8 cellular contexts compared by ENCODE assay signal in the genomic region with DNA sequence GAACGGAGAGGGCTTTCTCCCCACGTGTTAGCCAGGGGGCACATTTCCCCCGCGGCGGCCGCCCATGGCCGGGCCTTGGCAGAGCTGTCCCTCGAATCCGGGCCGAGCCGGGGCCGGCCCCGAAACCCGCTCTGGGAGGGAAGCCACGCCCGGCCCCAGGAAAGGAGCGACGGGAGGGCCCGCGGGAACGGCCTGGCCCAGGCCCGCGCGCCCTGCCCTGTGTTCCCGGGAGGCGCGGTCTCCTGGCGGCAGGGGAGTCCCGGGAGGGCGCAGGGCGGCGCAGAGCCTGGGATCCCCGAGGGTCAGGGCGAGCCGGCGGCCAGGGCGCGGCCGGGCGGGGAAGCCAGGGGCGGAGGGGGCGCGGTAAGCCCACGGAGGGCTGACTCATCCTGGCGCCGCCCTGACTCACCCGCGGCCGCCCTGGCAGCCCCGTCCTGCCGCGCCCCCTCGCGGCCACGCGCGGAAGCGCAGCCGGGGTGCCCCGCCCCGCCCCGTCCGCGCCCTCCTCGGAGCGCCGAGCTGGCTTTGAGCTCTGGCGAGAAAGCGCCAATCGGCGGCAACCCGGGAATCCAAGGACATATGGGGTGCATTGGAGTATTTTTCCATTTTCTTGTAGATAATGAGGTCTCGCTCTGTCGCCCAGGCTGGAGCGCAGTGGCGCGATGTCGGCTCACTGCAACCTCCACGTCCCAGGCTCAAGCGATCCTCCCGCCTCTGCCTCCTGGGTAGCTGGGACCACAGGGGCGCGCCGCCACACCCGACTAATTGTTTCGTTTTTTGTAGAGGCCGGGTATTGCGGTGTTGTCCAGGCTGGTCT. TPM values are rescaled to one million over a fixed set of nuclear protein-coding genes. Genes with fewer than 3 reads are reported as not detected.
DNase-seq lines count a peak whose midpoint lies in the region; ATAC-seq and TF ChIP-seq lines count a peak whose summit lies in the region.

No MANE protein-coding gene starts in this region.

- ATAC-seq in HG02943 (IDR thresholded peaks at IDR 0.05; ENCODE audit: low read depth, unreplicated experiment): peak; percentile 49

- TF ChIP-seq CTCF in dorsolateral prefrontal cortex (IDR thresholded peaks at IDR 0.05 in 54 of 56, conservative IDR thresholded peaks at IDR 0.05 in 2 of 56; ENCODE audit: low read depth in 1 of 56, partially characterized antibody in 56 of 56) (peak; percentile 39 to 99 (median 86)), lower leg skin (IDR thresholded peaks at IDR 0.05) (no peak)

- DNase-seq in SIG-M5 treated with dmso at 0.1 percent for 504 hours (lab: John Stamatoyannopoulos, UW; ENCODE audit: unreplicated experiment) (peak; percentile 70), SIG-M5 (lab: John Stamatoyannopoulos, UW) (no peak), NCI-H2196 treated with DMSO at 0.1 percent for 48 hours (lab: John Stamatoyannopoulos, UW; ENCODE audit: unreplicated experiment) (peak; percentile 39), dorsolateral prefrontal cortex (peak; percentile 19 to 89 (median 62)), lower leg skin (ENCODE audit: low spot score in 2 of 2) (peak; percentile 82 to 97)
- peak; percentile 82 to 85 for DNase-seq in activated CD4-positive, alpha-beta T cell treated with anti-CD3 and anti-CD28 coated beads, Interleukin-2, amount 50 U/mL, for 48 hours
- DNase-seq in stimulated activated CD4-positive, alpha-beta T cell treated with anti-CD3 and anti-CD28 coated beads, Interleukin-4, amount 100 ng/mL, for 24 hours: peak; percentile 79

- 9 to 19% methylated on average over 29 to 62 of the region's 88 CpGs for WGBS in lower leg skin, 2 donors

- peaks cover 0 to 4% (median 0%) of the 10 kb centered on the region in 45 donors for H3K27me3 ChIP-seq in dorsolateral prefrontal cortex

- intact Hi-C loops in dorsolateral prefrontal cortex (cut with DNase I): loop anchor here (1.0 to 5.0 kb wide), 4 partner anchors 46 to 216 kb away; no protein-coding TSS in a partner anchor
- intact Hi-C loops in lower leg skin (cut with DNase I; ENCODE audit: low total_unique reads): no loop called here

- peak overlapping the region in 55 of 59 donors; percentile 23 to 90 (median 77) for H3K27ac ChIP-seq in dorsolateral prefrontal cortex

- H3K4me3 ChIP-seq in dorsolateral prefrontal cortex: peak overlapping the region; percentile 44 to 81 (median 69)
- H3K4me3 ChIP-seq in lower leg skin (ENCODE audit: low read depth, poor library complexity, severe bottlenecking): peak overlapping the region; percentile 23

- no peak for TF ChIP-seq POLR2A in lower leg skin (IDR thresholded peaks at IDR 0.05)

RNA-seq across cellular contexts. Expression of a gene that starts 31.8 kb away (rescaled TPM):
- total RNA-seq in dorsolateral prefrontal cortex: under 1 TPM in 1 of 120 experiments, not detected in 119; 0.39 TPM
- total RNA-seq in lower leg skin: 10 to 100 TPM; 10.6 to 34.1 (median 22.4) TPM

Comparison
In these comparisons a context has a peak if more than half of its experiments do, and no peak if none do; other contexts are left out.
1. CTCF ChIP-seq: peak in dorsolateral prefrontal cortex (56 of 56); none in lower leg skin (0 of 3).
2. RNA of a gene that starts 31.8 kb away (total RNA-seq): 10.6 to 34.1 TPM in lower leg skin; 0.39 TPM in dorsolateral prefrontal cortex; every median in the first group is over 4 times any median in the second.